Comparison of ENCODE assay signal across 8 cellular contexts in genomic region chr2:25301453-25302352, GRCh38. TPM values are rescaled to one million over a fixed set of nuclear protein-coding genes. Genes with fewer than 3 reads are reported as not detected.
A peak's percentile ranks its signal among the peaks of the same experiment; 100 is the strongest.
DNase-seq lines count a peak whose midpoint lies in the region; ATAC-seq lines count a peak whose summit lies in the region.

No MANE protein-coding gene starts in this region.

- DNase-seq in NOMO-1 (lab: John Stamatoyannopoulos, UW; ENCODE audit: unreplicated experiment in 2 of 2) (peak; percentile 82 to 88), kidney tubule cell (ENCODE audit: low spot score) (peak; percentile 87), NCI-H2029 treated with DMSO at 0.1 percent for 48 hours (lab: John Stamatoyannopoulos, UW) (no peak), H7 (no peak)
- peak; percentile 87 to 88 for DNase-seq in activated T-cell treated with anti-CD3 and anti-CD28 coated beads, Interleukin-2, amount 50 U/mL, for 48 hours

- no peaks in the 10 kb centered on the region for H3K9me3 ChIP-seq in thymus (ENCODE audit: control insufficient read depth)

- WGBS in thymus, result 52% methylated on average over 8 of the region's 8 CpGs

- ATAC-seq in GM18508 (IDR thresholded peaks at IDR 0.05; ENCODE audit: insufficient read depth, unreplicated experiment), result peak; percentile 93
- peak; percentile 92 for ATAC-seq in HG02798 (IDR thresholded peaks at IDR 0.05; ENCODE audit: poor library complexity, unreplicated experiment)

- H3K4me3 ChIP-seq in thymus (ENCODE audit: low read length), result no peak overlapping the region
- no peak overlapping the region for H3K4me3 ChIP-seq in H7 (ENCODE audit: insufficient read depth, low read depth, low read length)

- H3K36me3 ChIP-seq in thymus (ENCODE audit: control insufficient read depth, insufficient read depth) (peaks cover 35% of the 10 kb centered on the region), H7 (replicated peaks; ENCODE audit: control insufficient read depth, insufficient read depth, low read length) (no peaks in the 10 kb centered on the region; the same call in 1 of the 2 replicates)

- peak overlapping the region; percentile 47 for H3K27ac ChIP-seq in thymus (ENCODE audit: low read depth)

- no peaks in the 10 kb centered on the region for H3K27me3 ChIP-seq in thymus (ENCODE audit: control insufficient read depth, insufficient read depth)
- no peaks in the 10 kb centered on the region for H3K27me3 ChIP-seq in H7 (ENCODE audit: control insufficient read depth, insufficient read depth, low read length)

- H3K4me1 ChIP-seq in thymus (ENCODE audit: control insufficient read depth, insufficient read depth, low read length), result peaks cover 38% of the 10 kb centered on the region

RNA-seq across cellular contexts. Expression of gene DNMT3A, which starts 40.0 kb away (rescaled TPM):
- 22.7 TPM for polyA plus RNA-seq in thymus
- 48.6 and 63.1 TPM in 2 replicates for total RNA-seq in H7 (2014; rRNA removed; shearing (Covaris generic))

Comparison
In these comparisons a context has a peak if more than half of its experiments do, and no peak if none do; other contexts are left out.
1. DNase-seq: peak in NOMO-1 (2 of 2), activated T-cell treated with anti-CD3 and anti-CD28 coated beads, Interleukin-2, amount 50 U/mL, for 48 hours (2 of 2) and kidney tubule cell (single experiment); none in NCI-H2029 treated with DMSO at 0.1 percent for 48 hours (single experiment) and H7 (single experiment).